18 cellular contexts compared by ENCODE assay signal in genomic region chr13:28413999-28414398, GRCh38.
"Had no signal": no experiment of that assay in that cellular context is flagged by ENCODE, and none has a peak within 500 bp of the region (broad histone marks: within the 10 kb centered on the region; RNA-seq: fewer than 3 reads in every experiment).

No MANE protein-coding gene starts in this region.

- ATAC-seq: activated CD4-positive, CD25-positive, alpha-beta regulatory T cell treated with anti-CD3 and anti-CD28 coated beads, Interleukin-2, amount 50 U/mL, for 24 hours; activated naive CD4-positive, alpha-beta T cell treated with anti-CD3 and anti-CD28 coated beads, Interleukin-2, amount 50 U/mL, for 72 hours; naive thymus-derived CD4-positive, alpha-beta T cell; stimulated activated effector memory CD8-positive, alpha-beta T cell treated with anti-CD3 and anti-CD28 coated beads, Interleukin-12 subunit alpha, Interleukin-12 subunit beta, amount 100 ng/mL, for 72 hours had no signal

- H3K27ac Mint-ChIP-seq: activated naive CD4-positive, alpha-beta T cell treated with anti-CD3 and anti-CD28 coated beads, Interleukin-2, amount 50 U/mL, for 72 hours; brain; naive thymus-derived CD4-positive, alpha-beta T cell; stimulated activated effector memory CD8-positive, alpha-beta T cell treated with anti-CD3 and anti-CD28 coated beads, Interleukin-12 subunit alpha, Interleukin-12 subunit beta, amount 100 ng/mL, for 72 hours had no signal

- H3K9me3 Mint-ChIP-seq: brain; central memory CD8-positive, alpha-beta T cell; naive thymus-derived CD4-positive, alpha-beta T cell; stimulated activated effector memory CD8-positive, alpha-beta T cell treated with anti-CD3 and anti-CD28 coated beads, Interleukin-12 subunit alpha, Interleukin-12 subunit beta, amount 100 ng/mL, for 72 hours had no signal

- H3K4me3 Mint-ChIP-seq: brain; central memory CD8-positive, alpha-beta T cell; naive thymus-derived CD4-positive, alpha-beta T cell; stimulated activated effector memory CD8-positive, alpha-beta T cell treated with anti-CD3 and anti-CD28 coated beads, Interleukin-12 subunit alpha, Interleukin-12 subunit beta, amount 100 ng/mL, for 72 hours had no signal

- DNase-seq: activated CD4-positive, alpha-beta T cell treated with anti-CD3 and anti-CD28 coated beads, Interleukin-2, amount 50 U/mL, for 4 hours; activated effector memory CD4-positive, alpha-beta T cell treated with anti-CD3 and anti-CD28 coated beads, Interleukin-2, amount 50 U/mL, for 16 hours; activated T-cell treated with anti-CD3 and anti-CD28 coated beads, Interleukin-2, amount 50 U/mL, for 1 hour; amniotic stem cell; cortex of kidney; effector memory CD4-positive, alpha-beta T cell; hypothalamus; naive thymus-derived CD4-positive, alpha-beta T cell; retina had no signal

- H3K4me1 Mint-ChIP-seq: central memory CD8-positive, alpha-beta T cell; stimulated activated effector memory CD8-positive, alpha-beta T cell treated with anti-CD3 and anti-CD28 coated beads, Interleukin-12 subunit alpha, Interleukin-12 subunit beta, amount 100 ng/mL, for 72 hours had no signal

- H3K36me3 Mint-ChIP-seq: brain; stimulated activated effector memory CD8-positive, alpha-beta T cell treated with anti-CD3 and anti-CD28 coated beads, Interleukin-12 subunit alpha, Interleukin-12 subunit beta, amount 100 ng/mL, for 72 hours had no signal

- H3K4me1 ChIP-seq: vagina had no signal

- H3K9me3 ChIP-seq: neutrophil, tibial nerve, vagina had no signal

- H3K27me3 ChIP-seq: tibial nerve, vagina had no signal

- H3K4me3 ChIP-seq: lung, tibial nerve, vagina had no signal

- H3K27ac ChIP-seq: neutrophil, vagina had no signal

- H3K36me3 ChIP-seq: neutrophil, tibial nerve, vagina had no signal
